Comparison of ENCODE assay signal across 1 cellular context in the genomic region with DNA sequence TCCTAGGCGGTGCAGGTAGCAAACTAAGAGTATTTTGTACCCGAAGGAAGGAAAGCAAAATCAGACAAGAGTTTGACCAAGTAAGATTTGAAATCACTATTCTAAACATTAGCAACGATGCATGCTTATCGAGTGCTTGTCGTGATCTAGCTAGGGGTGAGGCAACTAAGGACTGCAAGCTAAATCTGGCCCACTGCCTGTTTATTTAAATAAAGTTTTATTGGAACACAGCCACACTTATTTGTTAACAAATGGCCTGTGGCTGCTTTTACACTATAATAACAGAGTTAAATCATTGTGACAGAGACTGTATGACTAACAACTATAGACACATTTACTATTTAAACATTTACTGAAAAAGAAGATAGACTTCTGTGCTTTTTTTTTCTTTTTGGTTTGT.
TF ChIP-seq lines count a peak whose summit lies in the region.

No MANE protein-coding gene starts in this region.

TF ChIP-seq in K562, 482 proteins besides CTCF, POLR2A, EP300 and RAD21:
- TF ChIP-seq ZBTB40 (IDR thresholded peaks at IDR 0.05) (peak; percentile 59), ZBTB40 (CRISPR knock-in tag; IDR thresholded peaks at IDR 0.05) (no peak), ZNF232 (CRISPR knock-in tag; IDR thresholded peaks at IDR 0.05) (no peak)
